In the genomic region with DNA sequence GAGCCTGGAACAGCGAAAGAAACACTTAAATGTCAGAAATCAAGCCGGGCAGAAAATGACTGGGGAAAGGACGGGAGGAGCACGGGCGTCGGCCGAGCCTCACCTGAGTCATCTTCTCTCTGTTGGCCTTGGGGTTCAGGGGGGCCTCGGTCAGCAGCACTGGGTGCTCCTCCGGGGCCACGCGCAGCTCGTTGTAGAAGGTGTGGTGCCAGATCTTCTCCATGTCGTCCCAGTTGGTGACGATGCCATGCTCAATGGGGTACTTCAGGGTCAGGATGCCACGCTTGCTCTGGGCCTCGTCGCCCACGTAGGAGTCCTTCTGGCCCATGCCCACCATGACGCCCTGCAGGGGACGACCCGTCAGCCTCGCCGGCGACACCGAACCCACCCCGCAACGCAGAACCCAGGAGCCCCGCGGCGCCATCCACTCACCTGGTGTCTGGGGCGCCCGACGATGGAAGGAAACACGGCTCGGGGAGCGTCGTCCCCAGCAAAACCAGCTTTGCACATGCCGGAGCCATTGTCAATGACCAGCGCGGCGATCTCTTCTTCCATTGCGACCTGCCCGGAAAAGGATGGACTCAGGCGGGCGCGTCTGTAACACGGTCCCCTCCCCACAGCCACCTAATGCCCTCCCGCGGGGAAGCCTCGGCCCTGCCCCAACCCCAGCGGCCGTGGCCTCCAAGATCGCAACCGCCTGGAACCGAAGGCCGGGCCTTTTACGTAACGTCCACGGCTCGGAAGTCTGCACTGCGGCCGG, we compare ENCODE assay signal across 1 cellular context.
TF ChIP-seq lines count a peak whose summit lies in the region.

No MANE protein-coding gene starts in this region.

TF ChIP-seq in IMR-90, 13 proteins besides CTCF, POLR2A, EP300 and RAD21 (continued from another document):
- TF ChIP-seq, protein P1, sequence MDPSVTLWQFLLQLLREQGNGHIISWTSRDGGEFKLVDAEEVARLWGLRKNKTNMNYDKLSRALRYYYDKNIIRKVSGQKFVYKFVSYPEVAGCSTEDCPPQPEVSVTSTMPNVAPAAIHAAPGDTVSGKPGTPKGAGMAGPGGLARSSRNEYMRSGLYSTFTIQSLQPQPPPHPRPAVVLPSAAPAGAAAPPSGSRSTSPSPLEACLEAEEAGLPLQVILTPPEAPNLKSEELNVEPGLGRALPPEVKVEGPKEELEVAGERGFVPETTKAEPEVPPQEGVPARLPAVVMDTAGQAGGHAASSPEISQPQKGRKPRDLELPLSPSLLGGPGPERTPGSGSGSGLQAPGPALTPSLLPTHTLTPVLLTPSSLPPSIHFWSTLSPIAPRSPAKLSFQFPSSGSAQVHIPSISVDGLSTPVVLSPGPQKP (IDR thresholded peaks at IDR 0.05; ENCODE audit: borderline replicate concordance, low read depth, low read length): no peak
- TF ChIP-seq RFX5 (IDR thresholded peaks at IDR 0.05; ENCODE audit: low read depth, low read length) (no peak), MAZ (IDR thresholded peaks at IDR 0.05; ENCODE audit: borderline replicate concordance, low read depth, low read length) (no peak), CEBPB (IDR thresholded peaks at IDR 0.05; ENCODE audit: low read depth, low read length) (no peak)
- TF ChIP-seq, protein P2, sequence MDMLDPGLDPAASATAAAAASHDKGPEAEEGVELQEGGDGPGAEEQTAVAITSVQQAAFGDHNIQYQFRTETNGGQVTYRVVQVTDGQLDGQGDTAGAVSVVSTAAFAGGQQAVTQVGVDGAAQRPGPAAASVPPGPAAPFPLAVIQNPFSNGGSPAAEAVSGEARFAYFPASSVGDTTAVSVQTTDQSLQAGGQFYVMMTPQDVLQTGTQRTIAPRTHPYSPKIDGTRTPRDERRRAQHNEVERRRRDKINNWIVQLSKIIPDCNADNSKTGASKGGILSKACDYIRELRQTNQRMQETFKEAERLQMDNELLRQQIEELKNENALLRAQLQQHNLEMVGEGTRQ (IDR thresholded peaks at IDR 0.05; ENCODE audit: low read depth, low read length): no peak
TF ChIP-seq in IMR-90: peak in this region for 0.
